In genomic region chr5:6378128-6379023, GRCh38 we compare ENCODE assay signal across 8 cellular contexts. TPM values are rescaled to one million over a fixed set of nuclear protein-coding genes. Genes with fewer than 3 reads are reported as not detected.
DNase-seq lines count a peak whose midpoint lies in the region; ATAC-seq and TF ChIP-seq lines count a peak whose summit lies in the region.

TSS of gene MED10 (minus strand) at chr5:6378547. CDS start at chr5:6378483, 64 bp downstream.

- intact Hi-C loops in activated B cell treated with CpG ODN at 0.5 μM for 24 hours (cut with micrococcal nuclease), result loop anchor here (1.0 to 5.0 kb wide), 9 partner anchors 70 to 1489 kb away; partner anchors contain the start of genes FASTKD3, ICE1, MTRR and NSUN2

- CTCF ChIA-PET in activated B cell treated with CpG ODN at 0.5 μM for 24 hours (lab: Charles Lee), result interaction anchor here (0.9 kb wide), 2 partner anchors 199 to 367 kb away, joined by 3 read pairs; no protein-coding TSS in a partner anchor

- H3K4me1 Mint-ChIP-seq in activated B cell treated with CpG ODN at 0.5 μM for 24 hours, result peaks cover 38% of the 10 kb centered on the region

- H3K27ac Mint-ChIP-seq in activated B cell treated with CpG ODN at 0.5 μM for 24 hours, result peak within 1 kb of the TSS; percentile 89

- peaks cover 2% of the 10 kb centered on the region for H3K27me3 Mint-ChIP-seq in activated B cell treated with CpG ODN at 0.5 μM for 24 hours

- DNase-seq in AG08395 (ENCODE audit: low spot score) (peak; percentile 98), NCI-H345 (lab: John Stamatoyannopoulos, UW) (peak; percentile 97), activated B cell treated with CpG ODN at 0.5 μM for 24 hours (peak; percentile 91), caudate nucleus (lab: John Stamatoyannopoulos, UW) (peak in 60 of 61 donors; percentile 14 to 95 (median 82)), iris pigment epithelial cell (ENCODE audit: low read depth) (peak; percentile 91)
- DNase-seq in stimulated activated CD4-positive, alpha-beta T cell treated with anti-CD3 and anti-CD28 coated beads, Interleukin-12 subunit alpha, Interleukin-12 subunit beta, amount 100 ng/mL, for 4 hours, result peak; percentile 96

- peak; percentile 90 for TF ChIP-seq POLR2A in GM18951 (IDR thresholded peaks at IDR 0.05; ENCODE audit: extremely low read depth, insufficient read depth, insufficient read length)

- peak within 1 kb of the TSS; percentile 42 for H3K27ac ChIP-seq in caudate nucleus (ENCODE audit: low read depth, low read length)

- POLR2A ChIA-PET in activated B cell treated with CpG ODN at 0.5 μM for 24 hours (lab: Charles Lee), result interaction anchor here (0.6 to 1.7 kb wide), 9 partner anchors 8 to 956 kb away, joined by 3 to 17 read pairs (median 4); partner anchors contain the start of genes ICE1, NSUN2, SRD5A1 and TENT4A

- no peak for TF ChIP-seq CTCF in activated B cell treated with CpG ODN at 0.5 μM for 24 hours (IDR thresholded peaks at IDR 0.05)

- in situ Hi-C loops in GM18951 (cut with MboI; ENCODE audit: low sequenced_read_pairs, unreplicated experiment), result no loop called here

- peaks cover 42% of the 10 kb centered on the region for H3K36me3 Mint-ChIP-seq in activated B cell treated with CpG ODN at 0.5 μM for 24 hours (ENCODE audit: low read depth)

- peak; percentile 99 for ATAC-seq in HG03196 (IDR thresholded peaks at IDR 0.05; ENCODE audit: unreplicated experiment)
- ATAC-seq in activated B cell treated with CpG ODN at 0.5 μM for 24 hours (ENCODE audit: low read depth), result peak; percentile 98

- H3K9me3 Mint-ChIP-seq in activated B cell treated with CpG ODN at 0.5 μM for 24 hours, result no peaks in the 10 kb centered on the region

- peak within 1 kb of the TSS; percentile 95 for H3K4me3 Mint-ChIP-seq in activated B cell treated with CpG ODN at 0.5 μM for 24 hours

RNA-seq across cellular contexts. Expression of gene MED10, which starts in this region (rescaled TPM):
- 45.0 and 47.7 TPM in 2 replicates for total RNA-seq in activated B cell treated with CpG ODN at 0.5 μM for 24 hours

Comparison
In these comparisons a context has a peak if more than half of its experiments do, and no peak if none do; other contexts are left out.
1. Peak in every context shown above with its lines: DNase-seq, ATAC-seq and H3K27ac ChIP-seq.